18 cellular contexts compared by ENCODE assay signal in the genomic region with DNA sequence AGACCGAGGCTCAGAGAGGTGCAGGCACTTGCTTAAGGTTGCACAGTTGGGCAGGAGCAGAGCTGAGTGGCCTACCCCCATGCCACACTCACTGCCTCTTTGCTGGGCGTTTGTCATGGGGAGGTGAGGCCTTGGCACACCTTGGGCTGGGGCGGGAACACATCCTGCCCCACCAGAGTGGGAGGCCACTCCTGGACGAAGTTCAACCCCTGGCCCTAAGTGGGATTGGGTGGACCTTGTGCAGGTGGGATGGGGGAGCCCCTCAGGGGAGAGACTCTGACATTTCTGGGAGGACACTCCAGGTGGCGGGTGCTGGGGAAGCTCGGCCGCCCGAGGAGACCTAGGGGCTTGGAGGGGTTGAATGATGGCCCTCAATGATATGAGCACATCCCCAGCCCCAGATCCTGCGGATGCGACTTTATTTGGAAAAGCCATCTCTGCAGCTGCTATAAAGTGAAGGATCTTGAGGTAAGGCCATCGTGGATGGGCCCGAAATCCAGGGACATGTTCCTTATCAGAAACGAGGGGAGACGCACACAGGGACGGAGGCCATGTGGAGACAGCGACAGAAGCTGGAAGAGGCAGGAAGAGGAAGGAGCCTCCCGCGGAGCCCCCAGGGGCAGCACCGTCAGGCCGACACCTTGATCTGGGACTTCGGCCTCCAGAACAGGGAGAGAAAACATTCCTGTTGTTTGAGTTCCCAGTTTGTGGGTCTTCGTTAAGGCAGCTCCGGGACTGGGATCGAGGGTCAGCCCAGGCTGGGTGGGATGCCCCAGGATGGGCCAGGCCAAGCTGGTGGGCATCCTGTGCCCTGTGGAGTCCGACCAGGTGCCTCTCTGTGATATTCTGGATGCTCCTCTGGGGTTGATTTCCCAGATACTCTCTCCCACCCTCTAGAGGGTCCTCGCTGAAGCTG.
"Had no signal": no experiment of that assay in that cellular context is flagged by ENCODE, and none has a peak within 500 bp of the region (broad histone marks: within the 10 kb centered on the region; RNA-seq: fewer than 3 reads in every experiment).

No MANE protein-coding gene starts in this region.

- H3K36me3 Mint-ChIP-seq: naive thymus-derived CD4-positive, alpha-beta T cell had no signal

- DNase-seq: colonic mucosa; dermis blood vessel endothelial cell; erythroblast; foreskin keratinocyte; left colon; mesendoderm; naive thymus-derived CD4-positive, alpha-beta T cell; nephron progenitor cell; ovary; small intestine; stimulated activated CD4-positive, alpha-beta T cell treated with anti-CD3 and anti-CD28 coated beads, Interleukin-12 subunit alpha, Interleukin-12 subunit beta, amount 100 ng/mL, for 4 hours; stimulated activated naive CD4-positive, alpha-beta T cell; stomach; substantia nigra; transverse colon had no signal

- H3K4me3 ChIP-seq: colonic mucosa, ovary, right atrium auricular region, stomach, thoracic aorta, transverse colon had no signal

- FAIRE-seq: endothelial cell of umbilical vein, small intestine had no signal

- H3K4me1 Mint-ChIP-seq: naive thymus-derived CD4-positive, alpha-beta T cell had no signal

- H3K4me1 ChIP-seq: colonic mucosa, foreskin keratinocyte, right atrium auricular region, stomach had no signal

- H3K4me3 Mint-ChIP-seq: naive thymus-derived CD4-positive, alpha-beta T cell; nephron progenitor cell had no signal

- H3K27ac ChIP-seq: colonic mucosa, foreskin keratinocyte, ovary, right atrium auricular region, stomach, thoracic aorta, transverse colon had no signal

- H3K27ac Mint-ChIP-seq: naive thymus-derived CD4-positive, alpha-beta T cell; nephron progenitor cell had no signal

- H3K36me3 ChIP-seq: colonic mucosa, ovary, right atrium auricular region, stomach, thoracic aorta, transverse colon had no signal

- H3K9me3 ChIP-seq: colonic mucosa, ovary, right atrium auricular region, stomach, thoracic aorta, transverse colon had no signal

- H3K27me3 ChIP-seq: colonic mucosa, ovary, right atrium auricular region, transverse colon had no signal

- ATAC-seq: foreskin keratinocyte; left colon; naive thymus-derived CD4-positive, alpha-beta T cell had no signal
